Comparison of ENCODE assay signal across 22 cellular contexts in genomic region chr11:120688166-120688565, GRCh38.
"Had no signal": no experiment of that assay in that cellular context is flagged by ENCODE, and none has a peak within 500 bp of the region (broad histone marks: within the 10 kb centered on the region; RNA-seq: fewer than 3 reads in every experiment).

No MANE protein-coding gene starts in this region.

- H3K27ac Mint-ChIP-seq: activated CD4-positive, alpha-beta T cell treated with anti-CD3 and anti-CD28 coated beads, Interleukin-2, amount 10 ng/mL, durations not matched to agents 24 days and 14 days; activated CD8-positive, alpha-beta T cell treated with anti-CD3 and anti-CD28 coated beads, Interleukin-2, amount 10 ng/mL, durations not matched to agents 7 days and 5 days; activated naive CD4-positive, alpha-beta T cell treated with anti-CD3 and anti-CD28 coated beads for 36 hours; activated naive CD8-positive, alpha-beta T cell treated with anti-CD3 and anti-CD28 coated beads, Interleukin-2, amount 50 U/mL, for 24 hours; activated T-cell treated with anti-CD3 and anti-CD28 coated beads, Interleukin-2, amount 50 U/mL, for 24 hours; activated T-helper 2 cell treated with anti-CD3 and anti-CD28 coated beads, Interferon-gamma antibody, Interleukin-2, Interleukin-4, amounts not matched to agents 10 μg/mL and 5 μg/mL and 100 μg/mL, durations not matched to agents 14 hours and 24 hours and 36 hours; endodermal cell; stimulated activated effector memory CD8-positive, alpha-beta T cell treated with anti-CD3 and anti-CD28 coated beads, Interleukin-12 subunit alpha, Interleukin-12 subunit beta, amount 100 ng/mL, for 72 hours; T-helper 2 cell treated with Interferon-gamma antibody and Interleukin-4, amounts not matched to agents 5 μg/mL and 100 μg/mL, for 36 hours had no signal

- H3K36me3 ChIP-seq: brain microvascular endothelial cell, colonic mucosa, left ventricle myocardium inferior, ovary, right lobe of liver, stomach had no signal

- H3K4me1 ChIP-seq: colonic mucosa, left ventricle myocardium inferior, right lobe of liver had no signal

- H3K4me1 Mint-ChIP-seq: activated CD4-positive, alpha-beta T cell treated with anti-CD3 and anti-CD28 coated beads, Interleukin-2, amount 10 ng/mL, durations not matched to agents 24 days and 14 days; activated naive CD8-positive, alpha-beta T cell treated with anti-CD3 and anti-CD28 coated beads, Interleukin-2, amount 50 U/mL, for 24 hours; stimulated activated effector memory CD8-positive, alpha-beta T cell treated with anti-CD3 and anti-CD28 coated beads, Interleukin-12 subunit alpha, Interleukin-12 subunit beta, amount 100 ng/mL, for 72 hours had no signal

- H3K4me3 ChIP-seq: colonic mucosa, left ventricle myocardium inferior, ovary, right lobe of liver, stomach had no signal

- H3K4me3 Mint-ChIP-seq: activated CD4-positive, alpha-beta T cell treated with anti-CD3 and anti-CD28 coated beads, Interleukin-2, amount 10 ng/mL, durations not matched to agents 24 days and 14 days; activated CD8-positive, alpha-beta T cell treated with anti-CD3 and anti-CD28 coated beads, Interleukin-2, amount 10 ng/mL, durations not matched to agents 7 days and 5 days; activated naive CD4-positive, alpha-beta T cell treated with anti-CD3 and anti-CD28 coated beads for 36 hours; activated naive CD8-positive, alpha-beta T cell treated with anti-CD3 and anti-CD28 coated beads, Interleukin-2, amount 50 U/mL, for 24 hours; activated T-cell treated with anti-CD3 and anti-CD28 coated beads, Interleukin-2, amount 50 U/mL, for 24 hours; endodermal cell; stimulated activated effector memory CD8-positive, alpha-beta T cell treated with anti-CD3 and anti-CD28 coated beads, Interleukin-12 subunit alpha, Interleukin-12 subunit beta, amount 100 ng/mL, for 72 hours; T-helper 2 cell treated with Interferon-gamma antibody and Interleukin-4, amounts not matched to agents 5 μg/mL and 100 μg/mL, for 36 hours had no signal

- H3K27ac ChIP-seq: brain microvascular endothelial cell, colonic mucosa, left ventricle myocardium inferior, ovary, right lobe of liver, stomach had no signal

- DNase-seq: activated CD4-positive, alpha-beta T cell treated with anti-CD3 and anti-CD28 coated beads, Interleukin-2, amount 10 ng/mL, durations not matched to agents 24 days and 14 days; activated CD8-positive, alpha-beta T cell treated with anti-CD3 and anti-CD28 coated beads, Interleukin-2, amount 10 ng/mL, durations not matched to agents 7 days and 5 days; activated naive CD4-positive, alpha-beta T cell treated with anti-CD3 and anti-CD28 coated beads for 36 hours; activated naive CD8-positive, alpha-beta T cell treated with anti-CD3 and anti-CD28 coated beads, Interleukin-2, amount 50 U/mL, for 24 hours; activated T-cell treated with anti-CD3 and anti-CD28 coated beads, Interleukin-2, amount 50 U/mL, for 24 hours; aorta; brain microvascular endothelial cell; central memory CD4-positive, alpha-beta T cell; colonic mucosa; endodermal cell; kidney glomerular epithelial cell; left ventricle myocardium inferior; mammary epithelial cell; ovary; right lobe of liver; small intestine; stimulated activated CD4-positive, alpha-beta T cell treated with anti-CD3 and anti-CD28 coated beads, Interleukin-4, amount 100 ng/mL, for 1 hour; stomach; trophoblast cell had no signal

- H3K27me3 ChIP-seq: colonic mucosa, ovary, right lobe of liver had no signal

- H3K36me3 Mint-ChIP-seq: stimulated activated effector memory CD8-positive, alpha-beta T cell treated with anti-CD3 and anti-CD28 coated beads, Interleukin-12 subunit alpha, Interleukin-12 subunit beta, amount 100 ng/mL, for 72 hours had no signal

- H3K9me3 ChIP-seq: colonic mucosa, left ventricle myocardium inferior, ovary, right lobe of liver, stomach had no signal

- H3K9me3 Mint-ChIP-seq: activated CD4-positive, alpha-beta T cell treated with anti-CD3 and anti-CD28 coated beads, Interleukin-2, amount 10 ng/mL, durations not matched to agents 24 days and 14 days; activated naive CD4-positive, alpha-beta T cell treated with anti-CD3 and anti-CD28 coated beads for 36 hours; activated naive CD8-positive, alpha-beta T cell treated with anti-CD3 and anti-CD28 coated beads, Interleukin-2, amount 50 U/mL, for 24 hours; activated T-cell treated with anti-CD3 and anti-CD28 coated beads, Interleukin-2, amount 50 U/mL, for 24 hours; activated T-helper 2 cell treated with anti-CD3 and anti-CD28 coated beads, Interferon-gamma antibody, Interleukin-2, Interleukin-4, amounts not matched to agents 10 μg/mL and 5 μg/mL and 100 μg/mL, durations not matched to agents 14 hours and 24 hours and 36 hours; endodermal cell; stimulated activated effector memory CD8-positive, alpha-beta T cell treated with anti-CD3 and anti-CD28 coated beads, Interleukin-12 subunit alpha, Interleukin-12 subunit beta, amount 100 ng/mL, for 72 hours; T-helper 2 cell treated with Interferon-gamma antibody and Interleukin-4, amounts not matched to agents 5 μg/mL and 100 μg/mL, for 36 hours had no signal
